Comparison of ENCODE assay signal across 1 cellular context in genomic region chr7:92714280-92714679, GRCh38.
TF ChIP-seq lines count a peak whose summit lies in the region.

No MANE protein-coding gene starts in this region.

TF ChIP-seq in SK-N-SH treated with all-trans-retinoic acid at 6 μM for 48 hours, 23 proteins besides CTCF, POLR2A, EP300 and RAD21 (continued from another document):
- TF ChIP-seq, protein P1, sequence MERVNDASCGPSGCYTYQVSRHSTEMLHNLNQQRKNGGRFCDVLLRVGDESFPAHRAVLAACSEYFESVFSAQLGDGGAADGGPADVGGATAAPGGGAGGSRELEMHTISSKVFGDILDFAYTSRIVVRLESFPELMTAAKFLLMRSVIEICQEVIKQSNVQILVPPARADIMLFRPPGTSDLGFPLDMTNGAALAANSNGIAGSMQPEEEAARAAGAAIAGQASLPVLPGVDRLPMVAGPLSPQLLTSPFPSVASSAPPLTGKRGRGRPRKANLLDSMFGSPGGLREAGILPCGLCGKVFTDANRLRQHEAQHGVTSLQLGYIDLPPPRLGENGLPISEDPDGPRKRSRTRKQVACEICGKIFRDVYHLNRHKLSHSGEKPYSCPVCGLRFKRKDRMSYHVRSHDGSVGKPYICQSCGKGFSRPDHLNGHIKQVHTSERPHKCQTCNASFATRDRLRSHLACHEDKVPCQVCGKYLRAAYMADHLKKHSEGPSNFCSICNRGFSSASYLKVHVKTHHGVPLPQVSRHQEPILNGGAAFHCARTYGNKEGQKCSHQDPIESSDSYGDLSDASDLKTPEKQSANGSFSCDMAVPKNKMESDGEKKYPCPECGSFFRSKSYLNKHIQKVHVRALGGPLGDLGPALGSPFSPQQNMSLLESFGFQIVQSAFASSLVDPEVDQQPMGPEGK (CRISPR knock-in tag; IDR thresholded peaks at IDR 0.05; ENCODE audit: borderline replicate concordance), result no peak
- TF ChIP-seq OSR1 (CRISPR knock-in tag; IDR thresholded peaks at IDR 0.05), result no peak
- TF ChIP-seq, protein P2, sequence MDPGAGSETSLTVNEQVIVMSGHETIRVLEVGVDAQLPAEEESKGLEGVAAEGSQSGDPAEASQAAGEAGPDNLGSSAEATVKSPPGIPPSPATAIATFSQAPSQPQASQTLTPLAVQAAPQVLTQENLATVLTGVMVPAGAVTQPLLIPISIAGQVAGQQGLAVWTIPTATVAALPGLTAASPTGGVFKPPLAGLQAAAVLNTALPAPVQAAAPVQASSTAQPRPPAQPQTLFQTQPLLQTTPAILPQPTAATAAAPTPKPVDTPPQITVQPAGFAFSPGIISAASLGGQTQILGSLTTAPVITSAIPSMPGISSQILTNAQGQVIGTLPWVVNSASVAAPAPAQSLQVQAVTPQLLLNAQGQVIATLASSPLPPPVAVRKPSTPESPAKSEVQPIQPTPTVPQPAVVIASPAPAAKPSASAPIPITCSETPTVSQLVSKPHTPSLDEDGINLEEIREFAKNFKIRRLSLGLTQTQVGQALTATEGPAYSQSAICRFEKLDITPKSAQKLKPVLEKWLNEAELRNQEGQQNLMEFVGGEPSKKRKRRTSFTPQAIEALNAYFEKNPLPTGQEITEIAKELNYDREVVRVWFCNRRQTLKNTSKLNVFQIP (CRISPR knock-in tag; IDR thresholded peaks at IDR 0.05; ENCODE audit: borderline replicate concordance, low read depth), result no peak
- TF ChIP-seq SNAI2 (CRISPR knock-in tag; IDR thresholded peaks at IDR 0.05), result no peak
- no peak for TF ChIP-seq ARNTL (CRISPR knock-in tag; IDR thresholded peaks at IDR 0.05; ENCODE audit: borderline replicate concordance, low read depth)
- TF ChIP-seq, protein P3, sequence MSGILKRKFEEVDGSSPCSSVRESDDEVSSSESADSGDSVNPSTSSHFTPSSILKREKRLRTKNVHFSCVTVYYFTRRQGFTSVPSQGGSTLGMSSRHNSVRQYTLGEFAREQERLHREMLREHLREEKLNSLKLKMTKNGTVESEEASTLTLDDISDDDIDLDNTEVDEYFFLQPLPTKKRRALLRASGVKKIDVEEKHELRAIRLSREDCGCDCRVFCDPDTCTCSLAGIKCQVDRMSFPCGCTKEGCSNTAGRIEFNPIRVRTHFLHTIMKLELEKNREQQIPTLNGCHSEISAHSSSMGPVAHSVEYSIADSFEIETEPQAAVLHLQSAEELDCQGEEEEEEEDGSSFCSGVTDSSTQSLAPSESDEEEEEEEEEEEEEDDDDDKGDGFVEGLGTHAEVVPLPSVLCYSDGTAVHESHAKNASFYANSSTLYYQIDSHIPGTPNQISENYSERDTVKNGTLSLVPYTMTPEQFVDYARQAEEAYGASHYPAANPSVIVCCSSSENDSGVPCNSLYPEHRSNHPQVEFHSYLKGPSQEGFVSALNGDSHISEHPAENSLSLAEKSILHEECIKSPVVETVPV (CRISPR knock-in tag; IDR thresholded peaks at IDR 0.05), result no peak
- TF ChIP-seq BACH2 (CRISPR knock-in tag; IDR thresholded peaks at IDR 0.05; ENCODE audit: borderline replicate concordance), result no peak
- no peak for TF ChIP-seq ZNF70 (CRISPR knock-in tag; IDR thresholded peaks at IDR 0.05)
- no peak for TF ChIP-seq ZC3H10 (CRISPR knock-in tag; IDR thresholded peaks at IDR 0.05)
- TF ChIP-seq ESRRG (CRISPR knock-in tag; IDR thresholded peaks at IDR 0.05), result no peak
